1 cellular context compared by ENCODE assay signal in the genomic region with DNA sequence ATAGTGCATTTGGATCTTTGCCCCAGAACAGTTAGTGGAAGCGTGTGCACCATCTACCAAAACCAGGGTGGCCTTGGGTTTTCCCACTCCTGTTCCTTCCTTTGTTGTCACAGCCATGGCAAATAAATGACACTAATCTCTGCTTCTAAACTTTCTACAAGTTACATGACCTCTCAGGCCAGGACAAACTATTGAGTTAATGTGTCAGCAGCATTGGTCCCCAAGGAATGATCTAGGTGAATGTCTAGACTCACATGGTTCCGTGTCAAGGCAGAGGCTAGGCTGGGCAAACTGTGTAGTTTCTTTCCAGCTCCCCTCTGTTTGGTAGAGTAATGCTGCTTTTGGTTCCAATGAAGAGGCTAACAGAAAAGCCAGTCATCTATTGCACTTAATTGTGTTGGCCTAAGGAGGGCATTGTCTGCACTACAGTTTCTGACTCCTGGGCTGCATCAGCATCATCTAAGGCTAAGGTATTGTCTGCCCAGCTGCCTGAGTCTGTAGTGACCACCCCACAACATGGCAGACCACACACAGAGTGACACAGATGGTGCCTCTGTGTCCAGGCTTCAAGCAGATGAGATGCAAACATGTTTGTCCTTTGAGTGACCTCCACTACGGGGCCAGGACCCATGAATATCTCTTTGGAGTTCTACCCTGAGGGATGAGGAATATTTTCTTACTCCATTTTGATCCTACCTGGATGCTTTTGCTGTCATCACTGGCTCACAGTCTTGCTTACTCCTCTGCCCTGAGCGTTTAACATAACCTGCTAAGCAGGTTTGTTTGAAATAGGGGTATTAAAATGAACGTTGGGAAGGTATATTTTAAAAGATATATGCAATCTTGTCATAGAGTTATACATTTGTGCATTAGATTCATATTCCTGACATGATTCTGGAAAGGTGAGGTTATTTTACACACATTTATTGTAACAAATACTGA.
TF ChIP-seq lines count a peak whose summit lies in the region.

No MANE protein-coding gene starts in this region.

TF ChIP-seq in H1, 55 proteins besides CTCF, POLR2A, EP300 and RAD21 (continued from another document):
- TF ChIP-seq, protein P1, sequence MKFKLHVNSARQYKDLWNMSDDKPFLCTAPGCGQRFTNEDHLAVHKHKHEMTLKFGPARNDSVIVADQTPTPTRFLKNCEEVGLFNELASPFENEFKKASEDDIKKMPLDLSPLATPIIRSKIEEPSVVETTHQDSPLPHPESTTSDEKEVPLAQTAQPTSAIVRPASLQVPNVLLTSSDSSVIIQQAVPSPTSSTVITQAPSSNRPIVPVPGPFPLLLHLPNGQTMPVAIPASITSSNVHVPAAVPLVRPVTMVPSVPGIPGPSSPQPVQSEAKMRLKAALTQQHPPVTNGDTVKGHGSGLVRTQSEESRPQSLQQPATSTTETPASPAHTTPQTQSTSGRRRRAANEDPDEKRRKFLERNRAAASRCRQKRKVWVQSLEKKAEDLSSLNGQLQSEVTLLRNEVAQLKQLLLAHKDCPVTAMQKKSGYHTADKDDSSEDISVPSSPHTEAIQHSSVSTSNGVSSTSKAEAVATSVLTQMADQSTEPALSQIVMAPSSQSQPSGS (IDR thresholded peaks at IDR 0.05; ENCODE audit: low read length): no peak
- TF ChIP-seq KDM4A (IDR thresholded peaks at IDR 0.05; ENCODE audit: low read depth, low read length, severe bottlenecking) (no peak), FOSL1 (IDR thresholded peaks at IDR 0.05; ENCODE audit: insufficient read depth, low read depth, low read length) (no peak)
TF ChIP-seq in H1: peak in this region for 0.
